In the genomic region with DNA sequence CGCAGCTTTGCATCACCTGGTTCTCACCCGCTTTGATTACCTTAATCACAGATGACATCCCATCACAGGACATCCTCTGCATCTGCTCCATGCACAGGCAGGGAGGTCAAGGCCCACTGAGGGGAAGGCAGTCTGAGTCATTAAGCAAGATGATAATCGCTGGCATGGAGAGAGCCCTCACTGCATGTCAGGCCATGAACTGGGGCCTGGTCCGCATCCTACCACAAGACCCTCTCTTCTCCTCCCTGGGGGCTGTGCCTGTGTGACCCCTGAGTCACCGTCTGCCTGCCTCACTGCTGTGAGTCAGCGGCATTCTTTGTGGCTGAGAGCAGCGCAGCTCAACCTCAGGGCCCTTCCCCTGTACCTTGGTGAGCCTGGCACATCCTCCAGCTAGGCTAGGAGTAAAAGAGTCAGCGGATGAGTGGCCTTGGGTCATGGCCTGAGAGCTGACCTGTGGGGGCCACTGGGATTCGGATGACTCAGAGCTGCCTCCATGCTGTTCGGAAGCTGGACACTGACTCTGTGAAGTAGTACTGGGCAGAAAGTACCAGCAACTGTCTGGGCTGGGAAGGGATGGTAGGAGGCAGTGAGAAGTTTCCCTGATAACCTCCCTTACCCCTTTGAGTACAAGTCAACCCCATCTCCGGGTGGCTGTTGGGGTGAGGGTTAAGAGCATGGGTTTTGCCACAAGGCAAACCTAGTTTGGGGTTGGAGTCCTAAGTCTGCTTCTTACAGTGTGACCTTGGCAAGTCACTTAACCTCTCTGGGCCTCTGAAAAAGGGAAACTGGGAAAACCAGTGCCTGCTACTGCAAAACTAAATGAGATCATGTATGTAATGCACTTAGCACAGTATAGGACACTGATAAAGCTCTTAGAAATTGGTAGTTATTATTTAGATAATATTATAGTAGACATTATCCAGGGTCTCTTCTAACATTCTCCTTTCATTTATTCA, we compare ENCODE assay signal across 1 cellular context.
TF ChIP-seq lines count a peak whose summit lies in the region.

No MANE protein-coding gene starts in this region.

TF ChIP-seq in GM12878, 131 proteins besides CTCF, POLR2A, EP300 and RAD21:
- TF ChIP-seq EGR1 (IDR thresholded peaks at IDR 0.05; ENCODE audit: borderline replicate concordance in 1 of 2, low read depth in 2 of 2, low read length in 2 of 2) (no peak), CBX5 (IDR thresholded peaks at IDR 0.05; ENCODE audit: low read depth) (no peak), POLR2AphosphoS5 (IDR thresholded peaks at IDR 0.05; ENCODE audit: low read length) (no peak), NR2F1 (conservative IDR thresholded peaks at IDR 0.05) (no peak), IRF4 (IDR thresholded peaks at IDR 0.05; ENCODE audit: low read depth, low read length) (no peak), CREM (IDR thresholded peaks at IDR 0.05; ENCODE audit: low read depth) (no peak)
